ENCODE assay signal across 1 cellular context in genomic region chr5:43313035-43313853, GRCh38.
TF ChIP-seq lines count a peak whose summit lies in the region.

Gene HMGCS1 (minus strand): TSS chr5:43313412. CDS start chr5:43298965, 14,447 bp downstream.

TF ChIP-seq in K562, 482 proteins besides CTCF, POLR2A, EP300 and RAD21 (continued from another document):
- TF ChIP-seq ZNF253 (CRISPR knock-in tag; conservative IDR thresholded peaks at IDR 0.05) (no peak), ATF1 (CRISPR knock-in tag; IDR thresholded peaks at IDR 0.05) (no peak), ATF1 (tag; IDR thresholded peaks at IDR 0.05) (peak; percentile 98), TAF15 (IDR thresholded peaks at IDR 0.05; ENCODE audit: low read depth, low read length) (no peak), ARID3A (IDR thresholded peaks at IDR 0.05; ENCODE audit: borderline replicate concordance, low read depth, low read length) (no peak), THAP12 (CRISPR knock-in tag; IDR thresholded peaks at IDR 0.05) (peak; percentile 57; the same call in 1 of the 2 replicates), NR2F6 (CRISPR knock-in tag; IDR thresholded peaks at IDR 0.05) (no peak), GTF2E2 (tag; IDR thresholded peaks at IDR 0.05) (no peak), PCBP1 (IDR thresholded peaks at IDR 0.05; ENCODE audit: low read depth, low read length, poor library complexity, severe bottlenecking) (peak; percentile 55), RB1 (IDR thresholded peaks at IDR 0.05; ENCODE audit: low read depth) (peak; percentile 80), EHMT2 (IDR thresholded peaks at IDR 0.05) (peak; percentile 60; the same call in 1 of the 2 replicates), PTTG1 (tag; IDR thresholded peaks at IDR 0.05; ENCODE audit: low read depth) (no peak), NFATC3 (IDR thresholded peaks at IDR 0.05) (no peak), ZSCAN32 (CRISPR knock-in tag; IDR thresholded peaks at IDR 0.05) (no peak), ZNF695 (CRISPR knock-in tag; IDR thresholded peaks at IDR 0.05) (0 out of 2 replicates have a peak, but pooled peaks have one; percentile 41), NFIX (CRISPR knock-in tag; IDR thresholded peaks at IDR 0.05; ENCODE audit: low read depth) (no peak), ZNF644 (tag; IDR thresholded peaks at IDR 0.05; ENCODE audit: low read depth) (no peak), ZFP1 (CRISPR knock-in tag; IDR thresholded peaks at IDR 0.05) (no peak), SMARCB1 (IDR thresholded peaks at IDR 0.05; ENCODE audit: insufficient read length, low read depth) (no peak), MCM2 (IDR thresholded peaks at IDR 0.05; ENCODE audit: low read depth) (no peak), THRAP3 (IDR thresholded peaks at IDR 0.05; ENCODE audit: borderline replicate concordance) (no peak), POLR2G (IDR thresholded peaks at IDR 0.05; ENCODE audit: low read depth, low read length) (peak; percentile 100), ZNF316 (IDR thresholded peaks at IDR 0.05) (no peak; the same call in 1 of the 2 replicates), SRF (CRISPR knock-in tag; IDR thresholded peaks at IDR 0.05) (no peak), HIVEP1 (CRISPR knock-in tag; IDR thresholded peaks at IDR 0.05) (no peak), NCOR1 (IDR thresholded peaks at IDR 0.05) (no peak), POLR2B (IDR thresholded peaks at IDR 0.05; ENCODE audit: low read depth, partially characterized antibody) (peak; percentile 91), ZNF174 (CRISPR knock-in tag; IDR thresholded peaks at IDR 0.05) (no peak), FOXK2 (conservative IDR thresholded peaks at IDR 0.05 in 1 of 2, IDR thresholded peaks at IDR 0.05 in 1 of 2; ENCODE audit: low read depth in 2 of 2) (peak; percentile 65 to 68; a peak in 2 of 4 replicates), MEIS2 (IDR thresholded peaks at IDR 0.05; ENCODE audit: partially characterized antibody) (peak; percentile 46), NRF1 (conservative IDR thresholded peaks at IDR 0.05 in 1 of 2, IDR thresholded peaks at IDR 0.05 in 1 of 2) (peak; percentile 76 to 82), MTA1 (IDR thresholded peaks at IDR 0.05; ENCODE audit: borderline replicate concordance) (no peak), POLR2H (tag; IDR thresholded peaks at IDR 0.05; ENCODE audit: low read depth) (peak; percentile 76), SMAD1 (IDR thresholded peaks at IDR 0.05; ENCODE audit: low read depth, low read length, partially characterized antibody) (no peak), FOXP1 (CRISPR knock-in tag; IDR thresholded peaks at IDR 0.05) (no peak; the same call in 1 of the 2 replicates)
- TF ChIP-seq, protein P1, sequence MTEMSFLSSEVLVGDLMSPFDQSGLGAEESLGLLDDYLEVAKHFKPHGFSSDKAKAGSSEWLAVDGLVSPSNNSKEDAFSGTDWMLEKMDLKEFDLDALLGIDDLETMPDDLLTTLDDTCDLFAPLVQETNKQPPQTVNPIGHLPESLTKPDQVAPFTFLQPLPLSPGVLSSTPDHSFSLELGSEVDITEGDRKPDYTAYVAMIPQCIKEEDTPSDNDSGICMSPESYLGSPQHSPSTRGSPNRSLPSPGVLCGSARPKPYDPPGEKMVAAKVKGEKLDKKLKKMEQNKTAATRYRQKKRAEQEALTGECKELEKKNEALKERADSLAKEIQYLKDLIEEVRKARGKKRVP (CRISPR knock-in tag; IDR thresholded peaks at IDR 0.05): peak; percentile 36; the same call in 1 of the 2 replicates
- TF ChIP-seq, protein P2, sequence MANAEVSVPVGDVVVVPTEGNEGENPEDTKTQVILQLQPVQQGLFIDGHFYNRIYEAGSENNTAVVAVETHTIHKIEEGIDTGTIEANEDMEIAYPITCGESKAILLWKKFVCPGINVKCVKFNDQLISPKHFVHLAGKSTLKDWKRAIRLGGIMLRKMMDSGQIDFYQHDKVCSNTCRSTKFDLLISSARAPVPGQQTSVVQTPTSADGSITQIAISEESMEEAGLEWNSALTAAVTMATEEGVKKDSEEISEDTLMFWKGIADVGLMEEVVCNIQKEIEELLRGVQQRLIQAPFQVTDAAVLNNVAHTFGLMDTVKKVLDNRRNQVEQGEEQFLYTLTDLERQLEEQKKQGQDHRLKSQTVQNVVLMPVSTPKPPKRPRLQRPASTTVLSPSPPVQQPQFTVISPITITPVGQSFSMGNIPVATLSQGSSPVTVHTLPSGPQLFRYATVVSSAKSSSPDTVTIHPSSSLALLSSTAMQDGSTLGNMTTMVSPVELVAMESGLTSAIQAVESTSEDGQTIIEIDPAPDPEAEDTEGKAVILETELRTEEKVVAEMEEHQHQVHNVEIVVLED (CRISPR knock-in tag; IDR thresholded peaks at IDR 0.05): no peak
- TF ChIP-seq, protein P3, sequence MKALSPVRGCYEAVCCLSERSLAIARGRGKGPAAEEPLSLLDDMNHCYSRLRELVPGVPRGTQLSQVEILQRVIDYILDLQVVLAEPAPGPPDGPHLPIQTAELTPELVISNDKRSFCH (CRISPR knock-in tag; IDR thresholded peaks at IDR 0.05): no peak
- TF ChIP-seq, protein P3 (tag; IDR thresholded peaks at IDR 0.05): no peak
- TF ChIP-seq, protein P4, sequence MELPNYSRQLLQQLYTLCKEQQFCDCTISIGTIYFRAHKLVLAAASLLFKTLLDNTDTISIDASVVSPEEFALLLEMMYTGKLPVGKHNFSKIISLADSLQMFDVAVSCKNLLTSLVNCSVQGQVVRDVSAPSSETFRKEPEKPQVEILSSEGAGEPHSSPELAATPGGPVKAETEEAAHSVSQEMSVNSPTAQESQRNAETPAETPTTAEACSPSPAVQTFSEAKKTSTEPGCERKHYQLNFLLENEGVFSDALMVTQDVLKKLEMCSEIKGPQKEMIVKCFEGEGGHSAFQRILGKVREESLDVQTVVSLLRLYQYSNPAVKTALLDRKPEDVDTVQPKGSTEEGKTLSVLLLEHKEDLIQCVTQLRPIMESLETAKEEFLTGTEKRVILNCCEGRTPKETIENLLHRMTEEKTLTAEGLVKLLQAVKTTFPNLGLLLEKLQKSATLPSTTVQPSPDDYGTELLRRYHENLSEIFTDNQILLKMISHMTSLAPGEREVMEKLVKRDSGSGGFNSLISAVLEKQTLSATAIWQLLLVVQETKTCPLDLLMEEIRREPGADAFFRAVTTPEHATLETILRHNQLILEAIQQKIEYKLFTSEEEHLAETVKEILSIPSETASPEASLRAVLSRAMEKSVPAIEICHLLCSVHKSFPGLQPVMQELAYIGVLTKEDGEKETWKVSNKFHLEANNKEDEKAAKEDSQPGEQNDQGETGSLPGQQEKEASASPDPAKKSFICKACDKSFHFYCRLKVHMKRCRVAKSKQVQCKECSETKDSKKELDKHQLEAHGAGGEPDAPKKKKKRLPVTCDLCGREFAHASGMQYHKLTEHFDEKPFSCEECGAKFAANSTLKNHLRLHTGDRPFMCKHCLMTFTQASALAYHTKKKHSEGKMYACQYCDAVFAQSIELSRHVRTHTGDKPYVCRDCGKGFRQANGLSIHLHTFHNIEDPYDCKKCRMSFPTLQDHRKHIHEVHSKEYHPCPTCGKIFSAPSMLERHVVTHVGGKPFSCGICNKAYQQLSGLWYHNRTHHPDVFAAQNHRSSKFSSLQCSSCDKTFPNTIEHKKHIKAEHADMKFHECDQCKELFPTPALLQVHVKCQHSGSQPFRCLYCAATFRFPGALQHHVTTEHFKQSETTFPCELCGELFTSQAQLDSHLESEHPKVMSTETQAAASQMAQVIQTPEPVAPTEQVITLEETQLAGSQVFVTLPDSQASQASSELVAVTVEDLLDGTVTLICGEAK (IDR thresholded peaks at IDR 0.05): peak; percentile 35; the same call in 1 of the 2 replicates
- TF ChIP-seq, protein P4 (CRISPR knock-in tag; IDR thresholded peaks at IDR 0.05): no peak
- TF ChIP-seq, protein P5, sequence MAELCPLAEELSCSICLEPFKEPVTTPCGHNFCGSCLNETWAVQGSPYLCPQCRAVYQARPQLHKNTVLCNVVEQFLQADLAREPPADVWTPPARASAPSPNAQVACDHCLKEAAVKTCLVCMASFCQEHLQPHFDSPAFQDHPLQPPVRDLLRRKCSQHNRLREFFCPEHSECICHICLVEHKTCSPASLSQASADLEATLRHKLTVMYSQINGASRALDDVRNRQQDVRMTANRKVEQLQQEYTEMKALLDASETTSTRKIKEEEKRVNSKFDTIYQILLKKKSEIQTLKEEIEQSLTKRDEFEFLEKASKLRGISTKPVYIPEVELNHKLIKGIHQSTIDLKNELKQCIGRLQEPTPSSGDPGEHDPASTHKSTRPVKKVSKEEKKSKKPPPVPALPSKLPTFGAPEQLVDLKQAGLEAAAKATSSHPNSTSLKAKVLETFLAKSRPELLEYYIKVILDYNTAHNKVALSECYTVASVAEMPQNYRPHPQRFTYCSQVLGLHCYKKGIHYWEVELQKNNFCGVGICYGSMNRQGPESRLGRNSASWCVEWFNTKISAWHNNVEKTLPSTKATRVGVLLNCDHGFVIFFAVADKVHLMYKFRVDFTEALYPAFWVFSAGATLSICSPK (IDR thresholded peaks at IDR 0.05; ENCODE audit: borderline replicate concordance): no peak
- TF ChIP-seq, protein P6, sequence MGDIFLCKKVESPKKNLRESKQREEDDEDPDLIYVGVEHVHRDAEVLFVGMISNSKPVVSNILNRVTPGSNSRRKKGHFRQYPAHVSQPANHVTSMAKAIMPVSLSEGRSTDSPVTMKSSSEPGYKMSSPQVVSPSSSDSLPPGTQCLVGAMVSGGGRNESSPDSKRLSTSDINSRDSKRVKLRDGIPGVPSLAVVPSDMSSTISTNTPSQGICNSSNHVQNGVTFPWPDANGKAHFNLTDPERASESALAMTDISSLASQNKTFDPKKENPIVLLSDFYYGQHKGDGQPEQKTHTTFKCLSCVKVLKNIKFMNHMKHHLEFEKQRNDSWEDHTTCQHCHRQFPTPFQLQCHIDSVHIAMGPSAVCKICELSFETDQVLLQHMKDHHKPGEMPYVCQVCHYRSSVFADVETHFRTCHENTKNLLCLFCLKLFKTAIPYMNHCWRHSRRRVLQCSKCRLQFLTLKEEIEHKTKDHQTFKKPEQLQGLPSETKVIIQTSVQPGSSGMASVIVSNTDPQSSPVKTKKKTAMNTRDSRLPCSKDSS (IDR thresholded peaks at IDR 0.05; ENCODE audit: low read depth, partially characterized antibody): no peak
